In the genomic region with DNA sequence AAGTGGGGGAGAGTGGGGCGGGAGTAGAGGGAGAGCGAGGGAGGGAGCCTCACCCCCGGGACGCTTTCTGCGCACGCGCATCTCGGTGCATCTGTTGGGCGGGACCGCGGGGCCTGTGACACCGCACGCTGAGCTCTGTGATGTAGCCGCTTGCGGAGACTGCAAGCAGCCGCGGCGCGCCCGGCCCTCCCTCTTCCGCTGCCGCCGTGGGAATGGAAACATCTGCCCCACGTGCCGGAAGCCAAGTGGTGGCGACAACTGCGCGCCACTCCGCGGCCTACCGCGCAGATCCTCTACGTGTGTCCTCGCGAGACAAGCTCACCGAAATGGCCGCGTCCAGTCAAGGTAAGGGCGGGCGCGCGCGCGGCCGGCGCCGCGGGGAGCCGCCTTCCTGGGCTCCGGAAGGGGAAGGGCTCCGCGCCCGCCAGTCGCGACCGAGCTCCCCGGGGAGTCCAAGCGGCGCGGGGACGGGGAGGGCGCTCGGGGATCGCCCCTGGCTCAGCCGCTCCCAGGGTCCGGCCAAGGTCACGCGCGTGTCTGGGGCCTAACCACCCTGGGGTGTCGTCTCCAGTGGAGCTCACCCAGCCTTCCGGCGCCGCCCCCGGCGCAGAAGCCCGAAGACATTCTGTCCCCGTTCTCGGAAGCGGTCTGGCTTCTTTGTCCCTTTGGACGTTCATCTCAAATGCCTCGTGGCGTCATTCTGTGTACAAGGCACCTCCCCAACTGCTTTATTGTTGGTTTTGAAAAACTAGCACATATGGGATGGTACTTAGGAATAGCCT, we compare ENCODE assay signal across 1 cellular context.
A peak's percentile ranks its signal among the peaks of the same experiment; 100 is the strongest.
TF ChIP-seq lines count a peak whose summit lies in the region.

A gene with protein sequence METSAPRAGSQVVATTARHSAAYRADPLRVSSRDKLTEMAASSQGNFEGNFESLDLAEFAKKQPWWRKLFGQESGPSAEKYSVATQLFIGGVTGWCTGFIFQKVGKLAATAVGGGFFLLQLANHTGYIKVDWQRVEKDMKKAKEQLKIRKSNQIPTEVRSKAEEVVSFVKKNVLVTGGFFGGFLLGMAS (plus strand): TSS at position 118 of the 782 bp plus-strand sequence. CDS start 95 bp downstream, at position 213.

TF ChIP-seq in K562, 482 proteins besides CTCF, POLR2A, EP300 and RAD21 (continued from another document and continues in another):
- TF ChIP-seq, protein P1, sequence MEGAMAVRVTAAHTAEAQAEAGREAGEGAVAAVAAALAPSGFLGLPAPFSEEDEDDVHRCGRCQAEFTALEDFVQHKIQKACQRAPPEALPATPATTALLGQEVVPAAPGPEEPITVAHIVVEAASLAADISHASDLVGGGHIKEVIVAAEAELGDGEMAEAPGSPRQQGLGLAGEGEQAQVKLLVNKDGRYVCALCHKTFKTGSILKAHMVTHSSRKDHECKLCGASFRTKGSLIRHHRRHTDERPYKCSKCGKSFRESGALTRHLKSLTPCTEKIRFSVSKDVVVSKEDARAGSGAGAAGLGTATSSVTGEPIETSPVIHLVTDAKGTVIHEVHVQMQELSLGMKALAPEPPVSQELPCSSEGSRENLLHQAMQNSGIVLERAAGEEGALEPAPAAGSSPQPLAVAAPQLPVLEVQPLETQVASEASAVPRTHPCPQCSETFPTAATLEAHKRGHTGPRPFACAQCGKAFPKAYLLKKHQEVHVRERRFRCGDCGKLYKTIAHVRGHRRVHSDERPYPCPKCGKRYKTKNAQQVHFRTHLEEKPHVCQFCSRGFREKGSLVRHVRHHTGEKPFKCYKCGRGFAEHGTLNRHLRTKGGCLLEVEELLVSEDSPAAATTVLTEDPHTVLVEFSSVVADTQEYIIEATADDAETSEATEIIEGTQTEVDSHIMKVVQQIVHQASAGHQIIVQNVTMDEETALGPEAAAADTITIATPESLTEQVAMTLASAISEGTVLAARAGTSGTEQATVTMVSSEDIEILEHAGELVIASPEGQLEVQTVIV (CRISPR knock-in tag; IDR thresholded peaks at IDR 0.05; ENCODE audit: borderline replicate concordance) = no peak
- TF ChIP-seq, protein P2, sequence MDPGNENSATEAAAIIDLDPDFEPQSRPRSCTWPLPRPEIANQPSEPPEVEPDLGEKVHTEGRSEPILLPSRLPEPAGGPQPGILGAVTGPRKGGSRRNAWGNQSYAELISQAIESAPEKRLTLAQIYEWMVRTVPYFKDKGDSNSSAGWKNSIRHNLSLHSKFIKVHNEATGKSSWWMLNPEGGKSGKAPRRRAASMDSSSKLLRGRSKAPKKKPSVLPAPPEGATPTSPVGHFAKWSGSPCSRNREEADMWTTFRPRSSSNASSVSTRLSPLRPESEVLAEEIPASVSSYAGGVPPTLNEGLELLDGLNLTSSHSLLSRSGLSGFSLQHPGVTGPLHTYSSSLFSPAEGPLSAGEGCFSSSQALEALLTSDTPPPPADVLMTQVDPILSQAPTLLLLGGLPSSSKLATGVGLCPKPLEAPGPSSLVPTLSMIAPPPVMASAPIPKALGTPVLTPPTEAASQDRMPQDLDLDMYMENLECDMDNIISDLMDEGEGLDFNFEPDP (CRISPR knock-in tag; IDR thresholded peaks at IDR 0.05) = no peak
- TF ChIP-seq FOSL1 (tag; conservative IDR thresholded peaks at IDR 0.05) = peak; percentile 40; the same call in 1 of the 2 replicates
- TF ChIP-seq, protein P3, sequence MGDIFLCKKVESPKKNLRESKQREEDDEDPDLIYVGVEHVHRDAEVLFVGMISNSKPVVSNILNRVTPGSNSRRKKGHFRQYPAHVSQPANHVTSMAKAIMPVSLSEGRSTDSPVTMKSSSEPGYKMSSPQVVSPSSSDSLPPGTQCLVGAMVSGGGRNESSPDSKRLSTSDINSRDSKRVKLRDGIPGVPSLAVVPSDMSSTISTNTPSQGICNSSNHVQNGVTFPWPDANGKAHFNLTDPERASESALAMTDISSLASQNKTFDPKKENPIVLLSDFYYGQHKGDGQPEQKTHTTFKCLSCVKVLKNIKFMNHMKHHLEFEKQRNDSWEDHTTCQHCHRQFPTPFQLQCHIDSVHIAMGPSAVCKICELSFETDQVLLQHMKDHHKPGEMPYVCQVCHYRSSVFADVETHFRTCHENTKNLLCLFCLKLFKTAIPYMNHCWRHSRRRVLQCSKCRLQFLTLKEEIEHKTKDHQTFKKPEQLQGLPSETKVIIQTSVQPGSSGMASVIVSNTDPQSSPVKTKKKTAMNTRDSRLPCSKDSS (IDR thresholded peaks at IDR 0.05; ENCODE audit: low read depth, partially characterized antibody) = no peak
- no peak for TF ChIP-seq TFAM (CRISPR knock-in tag; conservative IDR thresholded peaks at IDR 0.05)
- TF ChIP-seq NR2C2 (CRISPR knock-in tag; IDR thresholded peaks at IDR 0.05) = peak; percentile 54; the same call in 1 of the 2 replicates
- peak; percentile 40; the same call in 1 of the 2 replicates for TF ChIP-seq NR2C2 (tag; IDR thresholded peaks at IDR 0.05)
- TF ChIP-seq ARHGAP35 (IDR thresholded peaks at IDR 0.05; ENCODE audit: partially characterized antibody) = peak; percentile 71
- peak in 1 of 2 experiments; percentile 76; a peak in 2 of 4 replicates for TF ChIP-seq MAZ (CRISPR knock-in tag; conservative IDR thresholded peaks at IDR 0.05 in 1 of 2, IDR thresholded peaks at IDR 0.05 in 1 of 2)
- TF ChIP-seq PTBP1 (IDR thresholded peaks at IDR 0.05; ENCODE audit: low read depth, low read length) = no peak
- no peak for TF ChIP-seq ZNF197 (CRISPR knock-in tag; IDR thresholded peaks at IDR 0.05; ENCODE audit: low read depth)
- no peak for TF ChIP-seq ZNF354B (CRISPR knock-in tag; IDR thresholded peaks at IDR 0.05)
- TF ChIP-seq KHSRP (IDR thresholded peaks at IDR 0.05) = no peak
- TF ChIP-seq, protein P4, sequence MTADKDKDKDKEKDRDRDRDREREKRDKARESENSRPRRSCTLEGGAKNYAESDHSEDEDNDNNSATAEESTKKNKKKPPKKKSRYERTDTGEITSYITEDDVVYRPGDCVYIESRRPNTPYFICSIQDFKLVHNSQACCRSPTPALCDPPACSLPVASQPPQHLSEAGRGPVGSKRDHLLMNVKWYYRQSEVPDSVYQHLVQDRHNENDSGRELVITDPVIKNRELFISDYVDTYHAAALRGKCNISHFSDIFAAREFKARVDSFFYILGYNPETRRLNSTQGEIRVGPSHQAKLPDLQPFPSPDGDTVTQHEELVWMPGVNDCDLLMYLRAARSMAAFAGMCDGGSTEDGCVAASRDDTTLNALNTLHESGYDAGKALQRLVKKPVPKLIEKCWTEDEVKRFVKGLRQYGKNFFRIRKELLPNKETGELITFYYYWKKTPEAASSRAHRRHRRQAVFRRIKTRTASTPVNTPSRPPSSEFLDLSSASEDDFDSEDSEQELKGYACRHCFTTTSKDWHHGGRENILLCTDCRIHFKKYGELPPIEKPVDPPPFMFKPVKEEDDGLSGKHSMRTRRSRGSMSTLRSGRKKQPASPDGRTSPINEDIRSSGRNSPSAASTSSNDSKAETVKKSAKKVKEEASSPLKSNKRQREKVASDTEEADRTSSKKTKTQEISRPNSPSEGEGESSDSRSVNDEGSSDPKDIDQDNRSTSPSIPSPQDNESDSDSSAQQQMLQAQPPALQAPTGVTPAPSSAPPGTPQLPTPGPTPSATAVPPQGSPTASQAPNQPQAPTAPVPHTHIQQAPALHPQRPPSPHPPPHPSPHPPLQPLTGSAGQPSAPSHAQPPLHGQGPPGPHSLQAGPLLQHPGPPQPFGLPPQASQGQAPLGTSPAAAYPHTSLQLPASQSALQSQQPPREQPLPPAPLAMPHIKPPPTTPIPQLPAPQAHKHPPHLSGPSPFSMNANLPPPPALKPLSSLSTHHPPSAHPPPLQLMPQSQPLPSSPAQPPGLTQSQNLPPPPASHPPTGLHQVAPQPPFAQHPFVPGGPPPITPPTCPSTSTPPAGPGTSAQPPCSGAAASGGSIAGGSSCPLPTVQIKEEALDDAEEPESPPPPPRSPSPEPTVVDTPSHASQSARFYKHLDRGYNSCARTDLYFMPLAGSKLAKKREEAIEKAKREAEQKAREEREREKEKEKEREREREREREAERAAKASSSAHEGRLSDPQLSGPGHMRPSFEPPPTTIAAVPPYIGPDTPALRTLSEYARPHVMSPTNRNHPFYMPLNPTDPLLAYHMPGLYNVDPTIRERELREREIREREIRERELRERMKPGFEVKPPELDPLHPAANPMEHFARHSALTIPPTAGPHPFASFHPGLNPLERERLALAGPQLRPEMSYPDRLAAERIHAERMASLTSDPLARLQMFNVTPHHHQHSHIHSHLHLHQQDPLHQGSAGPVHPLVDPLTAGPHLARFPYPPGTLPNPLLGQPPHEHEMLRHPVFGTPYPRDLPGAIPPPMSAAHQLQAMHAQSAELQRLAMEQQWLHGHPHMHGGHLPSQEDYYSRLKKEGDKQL (CRISPR knock-in tag; IDR thresholded peaks at IDR 0.05; ENCODE audit: borderline replicate concordance) = 0 out of 2 replicates have a peak, but pooled peaks have one; percentile 33
- TF ChIP-seq, protein P5, sequence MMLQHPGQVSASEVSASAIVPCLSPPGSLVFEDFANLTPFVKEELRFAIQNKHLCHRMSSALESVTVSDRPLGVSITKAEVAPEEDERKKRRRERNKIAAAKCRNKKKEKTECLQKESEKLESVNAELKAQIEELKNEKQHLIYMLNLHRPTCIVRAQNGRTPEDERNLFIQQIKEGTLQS (IDR thresholded peaks at IDR 0.05) = no peak
- TF ChIP-seq, protein P5 (CRISPR knock-in tag; conservative IDR thresholded peaks at IDR 0.05) = 0 out of 2 replicates have a peak, but pooled peaks have one; percentile 36
- no peak for TF ChIP-seq CHD4 (IDR thresholded peaks at IDR 0.05; ENCODE audit: insufficient read depth, insufficient replicate concordance, low read depth, low read length, poor library complexity, severe bottlenecking)
- TF ChIP-seq FUS (optimal IDR thresholded peaks at IDR 0.05; ENCODE audit: low read depth, low read length) = peak; percentile 51
- no peak for TF ChIP-seq HDAC3 (IDR thresholded peaks at IDR 0.05; ENCODE audit: borderline replicate concordance, partially characterized antibody)
- peak; percentile 30; the same call in 1 of the 2 replicates for TF ChIP-seq GATA2 (CRISPR knock-in tag; IDR thresholded peaks at IDR 0.05)
- TF ChIP-seq ARID2 (IDR thresholded peaks at IDR 0.05) = no peak
- peak; percentile 59; the same call in 1 of the 2 replicates for TF ChIP-seq TGIF2 (CRISPR knock-in tag; IDR thresholded peaks at IDR 0.05)
- TF ChIP-seq MIER1 (IDR thresholded peaks at IDR 0.05; ENCODE audit: low read depth) = no peak
- no peak for TF ChIP-seq FOXM1 (IDR thresholded peaks at IDR 0.05; ENCODE audit: low read depth)
- peak; percentile 41; the same call in 1 of the 2 replicates for TF ChIP-seq FOXM1 (CRISPR knock-in tag; IDR thresholded peaks at IDR 0.05; ENCODE audit: low read depth)
- no peak for TF ChIP-seq IFI16 (CRISPR knock-in tag; IDR thresholded peaks at IDR 0.05)
- TF ChIP-seq POU5F1 (IDR thresholded peaks at IDR 0.05; ENCODE audit: borderline replicate concordance, low read depth, low read length, partially characterized antibody) = no peak
- TF ChIP-seq HLTF (IDR thresholded peaks at IDR 0.05) = no peak
- TF ChIP-seq ZNF224 (CRISPR knock-in tag; IDR thresholded peaks at IDR 0.05) = no peak
- TF ChIP-seq MEIS2 (IDR thresholded peaks at IDR 0.05; ENCODE audit: partially characterized antibody) = peak; percentile 68
- no peak for TF ChIP-seq ELF4 (CRISPR knock-in tag; IDR thresholded peaks at IDR 0.05)
- TF ChIP-seq, protein P6, sequence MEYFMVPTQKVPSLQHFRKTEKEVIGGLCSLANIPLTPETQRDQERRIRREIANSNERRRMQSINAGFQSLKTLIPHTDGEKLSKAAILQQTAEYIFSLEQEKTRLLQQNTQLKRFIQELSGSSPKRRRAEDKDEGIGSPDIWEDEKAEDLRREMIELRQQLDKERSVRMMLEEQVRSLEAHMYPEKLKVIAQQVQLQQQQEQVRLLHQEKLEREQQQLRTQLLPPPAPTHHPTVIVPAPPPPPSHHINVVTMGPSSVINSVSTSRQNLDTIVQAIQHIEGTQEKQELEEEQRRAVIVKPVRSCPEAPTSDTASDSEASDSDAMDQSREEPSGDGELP (CRISPR knock-in tag; IDR thresholded peaks at IDR 0.05; ENCODE audit: borderline replicate concordance) = peak; percentile 90
- TF ChIP-seq, protein P7, sequence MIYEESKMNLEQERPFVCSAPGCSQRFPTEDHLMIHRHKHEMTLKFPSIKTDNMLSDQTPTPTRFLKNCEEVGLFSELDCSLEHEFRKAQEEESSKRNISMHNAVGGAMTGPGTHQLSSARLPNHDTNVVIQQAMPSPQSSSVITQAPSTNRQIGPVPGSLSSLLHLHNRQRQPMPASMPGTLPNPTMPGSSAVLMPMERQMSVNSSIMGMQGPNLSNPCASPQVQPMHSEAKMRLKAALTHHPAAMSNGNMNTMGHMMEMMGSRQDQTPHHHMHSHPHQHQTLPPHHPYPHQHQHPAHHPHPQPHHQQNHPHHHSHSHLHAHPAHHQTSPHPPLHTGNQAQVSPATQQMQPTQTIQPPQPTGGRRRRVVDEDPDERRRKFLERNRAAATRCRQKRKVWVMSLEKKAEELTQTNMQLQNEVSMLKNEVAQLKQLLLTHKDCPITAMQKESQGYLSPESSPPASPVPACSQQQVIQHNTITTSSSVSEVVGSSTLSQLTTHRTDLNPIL (CRISPR knock-in tag; IDR thresholded peaks at IDR 0.05) = no peak
- no peak for TF ChIP-seq CBFA2T2 (conservative IDR thresholded peaks at IDR 0.05)
- no peak for TF ChIP-seq ZBTB1 (CRISPR knock-in tag; IDR thresholded peaks at IDR 0.05; ENCODE audit: borderline replicate concordance, low read depth)
- peak; percentile 67; the same call in 1 of the 2 replicates for TF ChIP-seq KLF1 (tag; IDR thresholded peaks at IDR 0.05)
- no peak for TF ChIP-seq RFX7 (CRISPR knock-in tag; IDR thresholded peaks at IDR 0.05)
- TF ChIP-seq ELF1 (tag; IDR thresholded peaks at IDR 0.05) = peak; percentile 82
- TF ChIP-seq, protein P8, sequence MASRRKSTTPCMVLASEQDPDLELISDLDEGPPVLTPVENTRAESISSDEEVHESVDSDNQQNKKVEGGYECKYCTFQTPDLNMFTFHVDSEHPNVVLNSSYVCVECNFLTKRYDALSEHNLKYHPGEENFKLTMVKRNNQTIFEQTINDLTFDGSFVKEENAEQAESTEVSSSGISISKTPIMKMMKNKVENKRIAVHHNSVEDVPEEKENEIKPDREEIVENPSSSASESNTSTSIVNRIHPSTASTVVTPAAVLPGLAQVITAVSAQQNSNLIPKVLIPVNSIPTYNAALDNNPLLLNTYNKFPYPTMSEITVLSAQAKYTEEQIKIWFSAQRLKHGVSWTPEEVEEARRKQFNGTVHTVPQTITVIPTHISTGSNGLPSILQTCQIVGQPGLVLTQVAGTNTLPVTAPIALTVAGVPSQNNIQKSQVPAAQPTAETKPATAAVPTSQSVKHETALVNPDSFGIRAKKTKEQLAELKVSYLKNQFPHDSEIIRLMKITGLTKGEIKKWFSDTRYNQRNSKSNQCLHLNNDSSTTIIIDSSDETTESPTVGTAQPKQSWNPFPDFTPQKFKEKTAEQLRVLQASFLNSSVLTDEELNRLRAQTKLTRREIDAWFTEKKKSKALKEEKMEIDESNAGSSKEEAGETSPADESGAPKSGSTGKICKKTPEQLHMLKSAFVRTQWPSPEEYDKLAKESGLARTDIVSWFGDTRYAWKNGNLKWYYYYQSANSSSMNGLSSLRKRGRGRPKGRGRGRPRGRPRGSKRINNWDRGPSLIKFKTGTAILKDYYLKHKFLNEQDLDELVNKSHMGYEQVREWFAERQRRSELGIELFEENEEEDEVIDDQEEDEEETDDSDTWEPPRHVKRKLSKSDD (conservative IDR thresholded peaks at IDR 0.05; ENCODE audit: low read length) = no peak
- peak; percentile 74 for TF ChIP-seq TAF1 (IDR thresholded peaks at IDR 0.05; ENCODE audit: control insufficient read depth, extremely low read depth, insufficient read depth, low read length, severe bottlenecking)
- no peak for TF ChIP-seq RBM34 (IDR thresholded peaks at IDR 0.05; ENCODE audit: borderline replicate concordance, insufficient read depth, low read length)
- TF ChIP-seq SREBF2 (CRISPR knock-in tag; IDR thresholded peaks at IDR 0.05) = no peak
- TF ChIP-seq DMBX1 (CRISPR knock-in tag; IDR thresholded peaks at IDR 0.05; ENCODE audit: borderline replicate concordance) = no peak; the same call in 1 of the 2 replicates
- TF ChIP-seq SRSF9 (IDR thresholded peaks at IDR 0.05; ENCODE audit: borderline replicate concordance, low read depth, low read length) = no peak
